ENCODE assay signal across 8 cellular contexts in the genomic region with DNA sequence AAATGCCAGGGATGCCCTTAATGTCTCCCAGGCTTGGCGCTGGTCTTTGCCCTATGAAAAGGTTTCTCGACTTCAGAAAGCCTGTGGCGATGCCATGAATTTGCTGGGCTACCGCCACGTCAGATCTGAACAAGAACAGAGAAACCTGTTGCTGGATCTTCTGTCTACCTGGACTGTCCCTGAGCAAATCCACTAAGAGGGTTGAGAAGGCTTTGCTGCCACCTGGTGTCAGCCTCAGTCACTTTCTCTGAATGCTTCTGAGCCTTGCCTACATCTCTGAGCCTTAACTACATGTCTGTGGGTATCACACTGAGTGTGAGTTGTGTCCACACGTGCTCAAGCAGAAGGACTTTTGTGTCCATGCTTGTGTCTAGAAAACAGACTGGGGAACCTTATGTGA. TPM values are rescaled to one million over a fixed set of nuclear protein-coding genes. Genes with fewer than 3 reads are reported as not detected.
DNase-seq lines count a peak whose midpoint lies in the region; ATAC-seq and TF ChIP-seq lines count a peak whose summit lies in the region.

No MANE protein-coding gene starts in this region.

- H3K36me3 Mint-ChIP-seq in activated CD4-positive, alpha-beta memory T cell treated with anti-CD3 and anti-CD28 coated beads for 36 hours: no peaks in the 10 kb centered on the region

- ATAC-seq in GM21786 (IDR thresholded peaks at IDR 0.05; ENCODE audit: unreplicated experiment): peak; percentile 79

- DNase-seq in EH (ENCODE audit: low read depth): peak; percentile 49
- peak; percentile 34 for DNase-seq in NCI-H1694 treated with DMSO at 0.1 percent for 48 hours (lab: John Stamatoyannopoulos, UW)
- DNase-seq in activated CD4-positive, alpha-beta memory T cell treated with anti-CD3 and anti-CD28 coated beads for 36 hours: peak; percentile 58
- peak; percentile 37 for DNase-seq in fibroblast of the aortic adventitia (ENCODE audit: low read depth)
- peak; percentile 2 for DNase-seq in retinal pigment epithelial cell (ENCODE audit: low read depth)
- no peak for DNase-seq in central memory CD4-positive, alpha-beta T cell
- DNase-seq in epidermal melanocyte (ENCODE audit: insufficient read length, low spot score): no peak

- H3K4me3 Mint-ChIP-seq in activated CD4-positive, alpha-beta memory T cell treated with anti-CD3 and anti-CD28 coated beads for 36 hours: no peak overlapping the region

- intact Hi-C loops in activated CD4-positive, alpha-beta memory T cell treated with anti-CD3 and anti-CD28 coated beads for 36 hours (cut with micrococcal nuclease): no loop called here

- POLR2A ChIA-PET in activated CD4-positive, alpha-beta memory T cell treated with anti-CD3 and anti-CD28 coated beads for 36 hours (lab: Charles Lee): no interaction called here

- no peak overlapping the region for H3K27ac Mint-ChIP-seq in activated CD4-positive, alpha-beta memory T cell treated with anti-CD3 and anti-CD28 coated beads for 36 hours

- peak; percentile 59 for TF ChIP-seq CTCF in fibroblast of the aortic adventitia (IDR thresholded peaks at IDR 0.05; ENCODE audit: insufficient read depth, low read length)
- TF ChIP-seq CTCF in retinal pigment epithelial cell (conservative IDR thresholded peaks at IDR 0.05; ENCODE audit: low read depth, low read length): peak; percentile 80

- peaks cover 6% of the 10 kb centered on the region for H3K27me3 Mint-ChIP-seq in activated CD4-positive, alpha-beta memory T cell treated with anti-CD3 and anti-CD28 coated beads for 36 hours

- H3K4me1 Mint-ChIP-seq in activated CD4-positive, alpha-beta memory T cell treated with anti-CD3 and anti-CD28 coated beads for 36 hours (ENCODE audit: low read depth): peaks cover 4% of the 10 kb centered on the region

- CTCF ChIA-PET in activated CD4-positive, alpha-beta memory T cell treated with anti-CD3 and anti-CD28 coated beads for 36 hours (lab: Charles Lee): interaction anchor here (1.0 to 3.5 kb wide), 3 partner anchors 27 to 125 kb away, joined by 3 to 21 read pairs (median 5); partner anchors contain the start of gene ZNF23

- H3K4me3 ChIP-seq in fibroblast of the aortic adventitia (ENCODE audit: low read depth, low read length): no peak overlapping the region
- H3K4me3 ChIP-seq in retinal pigment epithelial cell (ENCODE audit: low read length): no peak overlapping the region

- H3K9me3 Mint-ChIP-seq in activated CD4-positive, alpha-beta memory T cell treated with anti-CD3 and anti-CD28 coated beads for 36 hours: no peaks in the 10 kb centered on the region

RNA-seq across cellular contexts. Expression of gene CHST4, which starts 11.4 kb away (rescaled TPM):
- not detected for total RNA-seq in activated CD4-positive, alpha-beta memory T cell treated with anti-CD3 and anti-CD28 coated beads for 36 hours
- total RNA-seq in fibroblast of the aortic adventitia (ENCODE audit: low replicate concordance): not detected in 2 replicates

RNA-seq across cellular contexts. Expression of gene TAT, which starts 39.2 kb away (rescaled TPM):
- total RNA-seq in activated CD4-positive, alpha-beta memory T cell treated with anti-CD3 and anti-CD28 coated beads for 36 hours: not detected
- total RNA-seq in fibroblast of the aortic adventitia (ENCODE audit: low replicate concordance): not detected in 2 replicates

RNA-seq across cellular contexts. Expression of gene ZNF19, which starts 48.5 kb away (rescaled TPM):
- 1 to 10 TPM; 2.4 to 2.7 TPM for total RNA-seq in activated CD4-positive, alpha-beta memory T cell treated with anti-CD3 and anti-CD28 coated beads for 36 hours
- 3.5 and 14.7 TPM in 2 replicates for total RNA-seq in fibroblast of the aortic adventitia (ENCODE audit: low replicate concordance)

Comparison
In these comparisons a context has a peak if more than half of its experiments do, and no peak if none do; other contexts are left out.
1. DNase-seq: peak in EH (single experiment), NCI-H1694 treated with DMSO at 0.1 percent for 48 hours (single experiment), activated CD4-positive, alpha-beta memory T cell treated with anti-CD3 and anti-CD28 coated beads for 36 hours (single experiment), fibroblast of the aortic adventitia (single experiment) and retinal pigment epithelial cell (single experiment); none in central memory CD4-positive, alpha-beta T cell (single experiment) and epidermal melanocyte (single experiment).